ENCODE assay signal across 12 cellular contexts in genomic region chr5:175700991-175701390, GRCh38. TPM values are rescaled to one million over a fixed set of nuclear protein-coding genes. Genes with fewer than 3 reads are reported as not detected.
DNase-seq lines count a peak whose midpoint lies in the region; ATAC-seq, FAIRE-seq and TF ChIP-seq lines count a peak whose summit lies in the region.
"Had no signal": no experiment of that assay in that cellular context is flagged by ENCODE, and none has a peak within 500 bp of the region (broad histone marks: within the 10 kb centered on the region; RNA-seq: fewer than 3 reads in every experiment).

No MANE protein-coding gene starts in this region.

- H3F3A ChIP-seq in neural progenitor cell (ENCODE audit: low read depth) = no peaks in the 10 kb centered on the region

- H3K36me3 ChIP-seq in GM12878 (ENCODE audit: control insufficient read depth in 2 of 2, insufficient read depth in 2 of 2, low read length in 1 of 2) (no peaks in the 10 kb centered on the region), neural progenitor cell (no peaks in the 10 kb centered on the region)

- intact Hi-C loops in GM12878 (cut with micrococcal nuclease; ENCODE audit: unreplicated experiment) = loop anchor here (1.0 kb wide), 1 partner anchor 167 kb away; no protein-coding TSS in a partner anchor

- SMC1A ChIA-PET in GM12878 (lab: Charles Lee; ENCODE audit: uncharacterized antibody, unreplicated experiment) = interaction anchor here (0.7 kb wide), 1 partner anchor 15 kb away, joined by 3 read pairs; no protein-coding TSS in a partner anchor

- H3K36me3 Mint-ChIP-seq in HFFc6 (ENCODE audit: low read depth) (no peaks in the 10 kb centered on the region; the same call in 1 of the 2 replicates), neural progenitor cell (no peaks in the 10 kb centered on the region)

- no peak for FAIRE-seq in GM12878 (lab: Jason Lieb, UNC)
- FAIRE-seq: urothelium cell line had no signal

- DNase-seq in NCI-H345 (lab: John Stamatoyannopoulos, UW) = peak; percentile 2
- no peak for DNase-seq in NCI-H345 treated with DMSO at 0.1 percent for 48 hours (lab: John Stamatoyannopoulos, UW; ENCODE audit: unreplicated experiment)
- no peak for DNase-seq in HFFc6
- no peak for DNase-seq in GM12878 (ENCODE audit: low read depth, low spot score)
- no peak for DNase-seq in neural progenitor cell (ENCODE audit: low spot score)
- no peak for DNase-seq in stimulated activated CD4-positive, alpha-beta T cell treated with anti-CD3 and anti-CD28 coated beads, Interleukin-15, amount 100 ng/mL, for 24 hours
- no peak for DNase-seq in activated CD4-positive, alpha-beta T cell treated with anti-CD3 and anti-CD28 coated beads for 1 hour
- DNase-seq: cerebellar nuclear complex, NCI-H1436 treated with DMSO at 0.1 percent for 48 hours, SHP77 had no signal

- peaks cover 7% of the 10 kb centered on the region; the same call in 1 of the 2 replicates for H3K27me3 Mint-ChIP-seq in HFFc6 (ENCODE audit: insufficient read depth)
- peaks cover 4% of the 10 kb centered on the region for H3K27me3 Mint-ChIP-seq in neural progenitor cell (ENCODE audit: insufficient read depth, low read depth)

- in situ Hi-C loops in GM12878 (cut with MboI) = no loop called here

- TF ChIP-seq EP300 in GM12878 (IDR thresholded peaks at IDR 0.05; ENCODE audit: borderline replicate concordance in 1 of 2, control insufficient read depth in 1 of 2, low read depth in 2 of 2, low read length in 2 of 2) = no peak

- no peaks in the 10 kb centered on the region for H3K4me1 Mint-ChIP-seq in HFFc6 (ENCODE audit: low read depth)
- peaks cover 30% of the 10 kb centered on the region for H3K4me1 Mint-ChIP-seq in neural progenitor cell

- 26% methylated on average over 5 of the region's 5 CpGs for WGBS in GM12878 (ENCODE audit: insufficient coverage, insufficient replicate concordance, low lambda C conversion rate, missing lambda C conversion rate)

- TF ChIP-seq RAD21 in GM12878 (IDR thresholded peaks at IDR 0.05; ENCODE audit: insufficient read depth, low read depth, low read length) = peak; percentile 28; the same call in 1 of the 2 replicates

- H3K4me3 ChIP-seq in GM12878 (no peak overlapping the region), neural progenitor cell (no peak overlapping the region)

- no TSS peak for BruUV-seq in GM12878 (replicated peaks; lab: Mats Ljungman, UMichigan)

- H3K9me3 ChIP-seq in GM12878 (replicated peaks; ENCODE audit: control insufficient read depth, insufficient read depth, low read length) = no peaks in the 10 kb centered on the region
- H3K9me3 ChIP-seq in neural progenitor cell (ENCODE audit: low read depth) = peaks cover 6% of the 10 kb centered on the region

- H3K4me2 ChIP-seq in GM12878 (ENCODE audit: control insufficient read depth, insufficient read depth) = no peak overlapping the region
- no peak overlapping the region for H3K4me2 ChIP-seq in neural progenitor cell

- peak; percentile 61 for TF ChIP-seq CTCF in HFFc6 (IDR thresholded peaks at IDR 0.05)
- TF ChIP-seq CTCF in GM12878 (IDR thresholded peaks at IDR 0.05 in 2 of 3, conservative IDR thresholded peaks at IDR 0.05 in 1 of 3; ENCODE audit: control insufficient read depth in 2 of 3, extremely low read depth in 1 of 3, insufficient read depth in 1 of 3, low read depth in 3 of 3, low read length in 3 of 3) = peak; percentile 35 to 50 (median 50)
- peak; percentile 37 for TF ChIP-seq CTCF in neural progenitor cell (IDR thresholded peaks at IDR 0.05)

- peak; percentile 38; the same call in 1 of the 3 replicates for ATAC-seq in GM12878
- ATAC-seq in HG03457 (IDR thresholded peaks at IDR 0.05; ENCODE audit: unreplicated experiment) = no peak

- H2AFZ ChIP-seq in GM12878 (ENCODE audit: control insufficient read depth, low read depth, low read length) (no peak overlapping the region), neural progenitor cell (replicated peaks) (no peak overlapping the region)

- H3K79me2 ChIP-seq in GM12878 (ENCODE audit: control insufficient read depth, insufficient read depth, low read length) = no peaks in the 10 kb centered on the region
- H3K79me2 ChIP-seq in neural progenitor cell (ENCODE audit: low read depth) = no peaks in the 10 kb centered on the region

- H3K9me3 Mint-ChIP-seq in HFFc6 = peaks cover 5% of the 10 kb centered on the region; the same call in 1 of the 2 replicates
- H3K9me3 Mint-ChIP-seq in neural progenitor cell = peaks cover 4% of the 10 kb centered on the region

- H3K27me3 ChIP-seq in GM12878 (replicated peaks in 1 of 2; ENCODE audit: control insufficient read depth in 2 of 2, insufficient read depth in 2 of 2, low read length in 1 of 2) (no peaks in the 10 kb centered on the region; a peak in 1 of 4 replicates), neural progenitor cell (no peaks in the 10 kb centered on the region)

- POLR2A ChIA-PET in GM12878 (lab: Charles Lee) = no interaction called here

- TF ChIP-seq POLR2A in GM12878 (IDR thresholded peaks at IDR 0.05; ENCODE audit: low read depth, low read length) = no peak

- H3K9ac ChIP-seq in GM12878 (ENCODE audit: control insufficient read depth, insufficient read depth, low read length) (no peak overlapping the region), neural progenitor cell (no peak overlapping the region)

- no peaks in the 10 kb centered on the region for H3K4me1 ChIP-seq in GM12878 (ENCODE audit: control insufficient read depth, insufficient read depth, low read length)
- no peaks in the 10 kb centered on the region for H3K4me1 ChIP-seq in neural progenitor cell

- no peaks in the 10 kb centered on the region for H4K20me1 ChIP-seq in GM12878 (ENCODE audit: control insufficient read depth, insufficient read depth)
- no peaks in the 10 kb centered on the region for H4K20me1 ChIP-seq in neural progenitor cell (ENCODE audit: low read depth)

- CTCF ChIA-PET in GM12878 (lab: Yijun Ruan, JAX) = interaction anchor here (1.0 to 1.4 kb wide), 9 partner anchors 9 to 832 kb away, joined by 3 to 11 read pairs (median 3); no protein-coding TSS in a partner anchor

- H3K4me3 Mint-ChIP-seq in HFFc6 (no peak overlapping the region), neural progenitor cell (no peak overlapping the region)

- RAD21 ChIA-PET in GM12878 (lab: Charles Lee; ENCODE audit: unreplicated experiment) = interaction anchor here (0.7 to 1.3 kb wide), 3 partner anchors 28 to 167 kb away, joined by 3 to 6 read pairs (median 3); no protein-coding TSS in a partner anchor

- no peak overlapping the region for H3K27ac ChIP-seq in GM12878 (ENCODE audit: control insufficient read depth, insufficient read depth)
- no peak overlapping the region for H3K27ac ChIP-seq in neural progenitor cell

- H3K27ac Mint-ChIP-seq in HFFc6 = no peak overlapping the region
- H3K27ac Mint-ChIP-seq in neural progenitor cell = no peak overlapping the region

TF ChIP-seq in GM12878, 131 proteins besides CTCF, POLR2A, EP300 and RAD21:
- TF ChIP-seq SMC3 (IDR thresholded peaks at IDR 0.05; ENCODE audit: borderline replicate concordance, low read length) (peak; percentile 46; the same call in 1 of the 2 replicates), ZSCAN29 (IDR thresholded peaks at IDR 0.05) (no peak)

RNA-seq across cellular contexts. Expression of gene HRH2, which starts 43.1 kb away (rescaled TPM):
- not detected for total RNA-seq in HFFc6 (2021; fragmentation: NEBNext Ultra II Directional; extraction: Animal tissue kit (Norgen Biotek cat#: 25700))
- not detected in 2 replicates for total RNA-seq in GM12878 (2013; cell fraction: nucleolus; rRNA removed)
- total RNA-seq in GM12878 (2014; rRNA removed) (not detected in 2 replicates), GM12878 (2014; rRNA removed; fragmentation: Illumina TruSeq; extraction: Trizol) (not detected in 2 replicates), GM12878 (2021) (0.05 TPM in 1 of 2 replicates, not detected in the other), neural progenitor cell (ENCODE audit: low replicate concordance) (0.19 TPM in 1 of 2 replicates, not detected in the other)
- polyA plus RNA-seq in GM12878 (2011; ENCODE audit: low read depth) = not detected
- polyA plus RNA-seq in GM12878 (2011; rRNA removed) (0.03 and 0.06 TPM in 2 replicates), GM12878 (2014; fragmentation: Illumina TruSeq; extraction: Trizol) (0.01 TPM in 1 of 2 replicates, not detected in the other), GM12878 (2014; fragmentation: Nextera tagmentation; extraction: Ambion mirVana) (not detected), GM12878 (2014; rRNA removed) (not detected in 2 replicates), GM12878 (2016; fragmentation: Nextera tagmentation; extraction: Ambion mirVana) (not detected)
- 0.05 and 0.12 TPM in 2 replicates for polyA plus RNA-seq in GM12878 (2011; cell fraction: cytosol; rRNA removed)
- polyA plus RNA-seq in GM12878 (2011; cell fraction: nucleus; rRNA removed) = 0.07 TPM in 2 replicates
- polyA plus RNA-seq in GM12878 (2012) = 0.03 TPM in 1 of 2 replicates, not detected in the other
- not detected in 2 replicates for polyA minus RNA-seq in GM12878 (2011; rRNA and poly(A)+ RNA removed)
- not detected in 2 replicates for polyA minus RNA-seq in GM12878 (2011; cell fraction: cytosol; rRNA and poly(A)+ RNA removed)
- polyA minus RNA-seq in GM12878 (2011; cell fraction: nucleus; rRNA and poly(A)+ RNA removed) = not detected in 2 replicates
